9 cellular contexts compared by ENCODE assay signal in genomic region chr6:87346700-87347099, GRCh38. TPM values are rescaled to one million over a fixed set of nuclear protein-coding genes. Genes with fewer than 3 reads are reported as not detected.
"Had no signal": no experiment of that assay in that cellular context is flagged by ENCODE, and none has a peak within 500 bp of the region (broad histone marks: within the 10 kb centered on the region; RNA-seq: fewer than 3 reads in every experiment).

No MANE protein-coding gene starts in this region.

- ATAC-seq: GM12878 had no signal

- H3K4me3 ChIP-seq: GM12878 had no signal

- DNase-seq: GDM1, GF-D8 had no signal

- FAIRE-seq: G401.6, GM12878, GM12891, GM12892, GM18507, GM19239 had no signal

RNA-seq across cellular contexts. Expression of gene GJB7, which starts 17.6 kb away (rescaled TPM):
- total RNA-seq: G401, GM12878 had no signal
